24 cellular contexts compared by ENCODE assay signal in genomic region chr4:105572296-105572695, GRCh38. TPM values are rescaled to one million over a fixed set of nuclear protein-coding genes. Genes with fewer than 3 reads are reported as not detected.
"Had no signal": no experiment of that assay in that cellular context is flagged by ENCODE, and none has a peak within 500 bp of the region (broad histone marks: within the 10 kb centered on the region; RNA-seq: fewer than 3 reads in every experiment).

No MANE protein-coding gene starts in this region.

- ATAC-seq: activated naive CD4-positive, alpha-beta T cell treated with anti-CD3 and anti-CD28 coated beads, Interleukin-2, amount 50 U/mL, for 72 hours; activated T-cell treated with anti-CD3 and anti-CD28 coated beads, Interleukin-2, amount 50 U/mL, for 4 hours; Panc1; Right ventricle myocardium inferior; T-cell had no signal

- DNase-seq: activated CD4-positive, alpha-beta memory T cell treated with anti-CD3 and anti-CD28 coated beads for 36 hours; activated CD4-positive, alpha-beta T cell treated with anti-CD3 and anti-CD28 coated beads, Interleukin-2, amount 10 ng/mL, durations not matched to agents 7 days and 5 days; activated CD4-positive, CD25-positive, alpha-beta regulatory T cell; activated CD8-positive, alpha-beta memory T cell treated with anti-CD3 and anti-CD28 coated beads for 24 hours; activated effector memory CD4-positive, alpha-beta T cell treated with anti-CD3 and anti-CD28 coated beads, Interleukin-2, amount 50 U/mL, for 16 hours; activated naive CD4-positive, alpha-beta T cell treated with Interleukin-2 at 50 U/mL for 16 hours; activated T-cell treated with anti-CD3 and anti-CD28 coated beads, Interleukin-2, amount 50 U/mL, for 4 hours; amygdala; cortex of kidney; NCI-H146; NCI-H2081; NCI-H2227 treated with DMSO at 0.1 percent for 48 hours; NCI-H526; NK-92 treated with Interleukin-12 subunit alpha and Interleukin-12 subunit beta, amount 100 ng/mL, for 24 hours; OCI-M1; RPMI8226; T-cell; T-helper 2 cell; T1000 had no signal

RNA-seq across cellular contexts. Expression of gene ARHGEF38, which starts 19.9 kb away (rescaled TPM):
- total RNA-seq: activated CD4-positive, alpha-beta memory T cell treated with anti-CD3 and anti-CD28 coated beads for 36 hours; activated CD4-positive, alpha-beta T cell treated with anti-CD3 and anti-CD28 coated beads, Interleukin-2, amount 10 ng/mL, durations not matched to agents 7 days and 5 days; activated naive CD4-positive, alpha-beta T cell treated with anti-CD3 and anti-CD28 coated beads, Interleukin-2, amount 50 U/mL, for 72 hours; activated T-cell treated with anti-CD3 and anti-CD28 coated beads, Interleukin-2, amount 50 U/mL, for 4 hours; astrocyte; LHCN-M2; Right ventricle myocardium inferior; T-cell had no signal
